In genomic region chr22:23180301-23180892, GRCh38 we compare ENCODE assay signal across 1 cellular context.
TF ChIP-seq lines count a peak whose summit lies in the region.

TSS of gene BCR (plus strand) at chr22:23180509. CDS start at chr22:23180961, 452 bp downstream.

TF ChIP-seq in HepG2, 621 proteins besides CTCF, POLR2A, EP300 and RAD21 (continued from another document and continues in another):
- TF ChIP-seq ZHX2 (IDR thresholded peaks at IDR 0.05; ENCODE audit: low read depth) (no peak), ZHX2 (CRISPR knock-in tag; IDR thresholded peaks at IDR 0.05; ENCODE audit: borderline replicate concordance) (0 out of 2 replicates have a peak, but pooled peaks have one; percentile 67), DMTF1 (CRISPR knock-in tag; IDR thresholded peaks at IDR 0.05) (no peak), CREB3 (CRISPR knock-in tag; IDR thresholded peaks at IDR 0.05) (0 out of 2 replicates have a peak, but pooled peaks have one; percentile 32), MLXIP (CRISPR knock-in tag; IDR thresholded peaks at IDR 0.05; ENCODE audit: borderline replicate concordance) (no peak), THAP8 (CRISPR knock-in tag; IDR thresholded peaks at IDR 0.05; ENCODE audit: borderline replicate concordance) (no peak), TFDP1 (CRISPR knock-in tag; IDR thresholded peaks at IDR 0.05; ENCODE audit: borderline replicate concordance) (peak; percentile 39; the same call in 1 of the 2 replicates), KDM2A (CRISPR knock-in tag; IDR thresholded peaks at IDR 0.05; ENCODE audit: borderline replicate concordance, low read depth) (no peak), ERF (CRISPR knock-in tag; IDR thresholded peaks at IDR 0.05) (no peak; the same call in 1 of the 2 replicates), DRAP1 (CRISPR knock-in tag; IDR thresholded peaks at IDR 0.05) (peak; percentile 15; the same call in 1 of the 2 replicates), CERS6 (CRISPR knock-in tag; IDR thresholded peaks at IDR 0.05) (no peak), EED (CRISPR knock-in tag; IDR thresholded peaks at IDR 0.05) (no peak), RBM22 (optimal IDR thresholded peaks at IDR 0.05; ENCODE audit: low read length) (no peak), ZBED4 (CRISPR knock-in tag; IDR thresholded peaks at IDR 0.05; ENCODE audit: borderline replicate concordance) (no peak), MXD1 (CRISPR knock-in tag; IDR thresholded peaks at IDR 0.05) (no peak), RFXAP (CRISPR knock-in tag; IDR thresholded peaks at IDR 0.05; ENCODE audit: borderline replicate concordance) (no peak), NFYB (CRISPR knock-in tag; IDR thresholded peaks at IDR 0.05) (no peak), ZNF790 (CRISPR knock-in tag; IDR thresholded peaks at IDR 0.05; ENCODE audit: borderline replicate concordance) (no peak), SP5 (CRISPR knock-in tag; IDR thresholded peaks at IDR 0.05; ENCODE audit: borderline replicate concordance, low read depth) (peak; percentile 15; the same call in 1 of the 2 replicates), ZNF746 (CRISPR knock-in tag; IDR thresholded peaks at IDR 0.05) (no peak), PHF20 (CRISPR knock-in tag; IDR thresholded peaks at IDR 0.05) (peak; percentile 39; the same call in 1 of the 2 replicates), ELF4 (CRISPR knock-in tag; IDR thresholded peaks at IDR 0.05; ENCODE audit: borderline replicate concordance) (no peak), ZHX1 (CRISPR knock-in tag; IDR thresholded peaks at IDR 0.05; ENCODE audit: low read depth) (no peak), MAZ (IDR thresholded peaks at IDR 0.05; ENCODE audit: borderline replicate concordance, low read depth, low read length) (no peak), MAZ (CRISPR knock-in tag; IDR thresholded peaks at IDR 0.05; ENCODE audit: low read depth) (peak; percentile 41), ZNF24 (IDR thresholded peaks at IDR 0.05) (no peak), NFATC3 (CRISPR knock-in tag; IDR thresholded peaks at IDR 0.05) (no peak), ZSCAN21 (CRISPR knock-in tag; IDR thresholded peaks at IDR 0.05; ENCODE audit: borderline replicate concordance) (no peak)
